ENCODE assay signal across 18 cellular contexts in the genomic region with DNA sequence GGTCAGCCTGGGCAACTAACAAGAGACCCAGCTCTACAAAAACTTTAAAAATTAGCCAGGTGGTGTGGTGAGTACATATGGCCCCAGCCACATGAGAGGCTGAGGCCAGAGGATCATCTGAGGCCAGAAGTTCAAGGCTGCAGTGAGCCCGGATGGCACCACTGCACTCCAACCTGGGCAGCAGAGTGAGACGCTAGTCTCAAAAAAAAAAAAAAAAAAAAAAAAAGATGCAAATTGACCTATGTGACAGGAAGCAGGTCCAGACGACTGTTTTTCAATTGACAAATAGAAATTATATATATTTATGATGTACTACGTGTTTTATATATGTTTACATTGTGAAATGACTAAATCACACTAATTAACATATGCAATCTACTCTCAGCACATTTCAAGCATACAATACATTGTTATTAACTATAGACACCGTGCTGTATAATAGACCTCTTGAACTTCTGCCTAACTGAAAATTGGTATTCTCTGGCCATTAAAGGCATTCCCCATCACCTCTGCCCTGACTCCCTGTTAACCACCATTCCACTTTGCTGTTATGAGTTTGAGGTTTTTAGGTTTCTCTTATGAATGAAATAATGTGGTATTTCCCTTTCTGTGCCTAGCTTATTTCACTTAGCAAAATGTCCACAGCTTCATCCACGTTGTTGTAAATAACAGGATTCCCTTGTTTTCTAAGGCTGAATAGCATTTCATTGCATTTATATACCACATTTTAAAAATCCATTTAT.
"Had no signal": no experiment of that assay in that cellular context is flagged by ENCODE, and none has a peak within 500 bp of the region (broad histone marks: within the 10 kb centered on the region; RNA-seq: fewer than 3 reads in every experiment).

No MANE protein-coding gene starts in this region.

- H3K4me1 Mint-ChIP-seq: nephron progenitor cell had no signal

- H3K27ac ChIP-seq: body of pancreas, tibial nerve had no signal

- ATAC-seq: body of pancreas, esophagus mucosa had no signal

- H3K27me3 Mint-ChIP-seq: activated T-cell treated with anti-CD3 and anti-CD28 coated beads, Interleukin-2, amount 50 U/mL, for 24 hours had no signal

- H3K27ac Mint-ChIP-seq: activated T-cell treated with anti-CD3 and anti-CD28 coated beads, Interleukin-2, amount 50 U/mL, for 24 hours; nephron progenitor cell; T-helper 2 cell treated with Interferon-gamma antibody and Interleukin-4, amounts not matched to agents 5 μg/mL and 100 μg/mL, for 36 hours had no signal

- DNase-seq: activated naive CD4-positive, alpha-beta T cell treated with anti-CD3 and anti-CD28 coated beads, Interleukin-2, amount 50 U/mL, for 16 hours; activated T-cell treated with anti-CD3 and anti-CD28 coated beads, Interleukin-2, amount 50 U/mL, for 24 hours; amygdala; body of pancreas; caudate nucleus; hypothalamus; kidney glomerular epithelial cell; nephron progenitor cell; occipital lobe; stimulated activated CD4-positive, alpha-beta T cell treated with anti-CD3 and anti-CD28 coated beads, Interleukin-15, amount 100 ng/mL, for 24 hours; stimulated activated CD4-positive, alpha-beta T cell treated with anti-CD3 and anti-CD28 coated beads, Interleukin-4, amount 100 ng/mL, for 24 hours; stimulated activated CD8-positive, alpha-beta memory T cell treated with anti-CD3 and anti-CD28 coated beads, Interleukin-4, amount 100 ng/mL, for 48 hours; stimulated activated naive CD4-positive, alpha-beta T cell treated with Interleukin-2 at 50 U/mL for 16 hours; substantia nigra had no signal

- H3K27me3 ChIP-seq: body of pancreas, tibial nerve had no signal

- H3K4me3 Mint-ChIP-seq: activated T-cell treated with anti-CD3 and anti-CD28 coated beads, Interleukin-2, amount 50 U/mL, for 24 hours; nephron progenitor cell; T-helper 2 cell treated with Interferon-gamma antibody and Interleukin-4, amounts not matched to agents 5 μg/mL and 100 μg/mL, for 36 hours had no signal

- H3K9me3 ChIP-seq: body of pancreas, tibial nerve had no signal

- H3K36me3 ChIP-seq: tibial nerve had no signal

- H3K4me3 ChIP-seq: body of pancreas, skin epidermis, tibial nerve had no signal

- H3K9me3 Mint-ChIP-seq: activated T-cell treated with anti-CD3 and anti-CD28 coated beads, Interleukin-2, amount 50 U/mL, for 24 hours; nephron progenitor cell; T-helper 2 cell treated with Interferon-gamma antibody and Interleukin-4, amounts not matched to agents 5 μg/mL and 100 μg/mL, for 36 hours had no signal
